1 cellular context compared by ENCODE assay signal in the genomic region with DNA sequence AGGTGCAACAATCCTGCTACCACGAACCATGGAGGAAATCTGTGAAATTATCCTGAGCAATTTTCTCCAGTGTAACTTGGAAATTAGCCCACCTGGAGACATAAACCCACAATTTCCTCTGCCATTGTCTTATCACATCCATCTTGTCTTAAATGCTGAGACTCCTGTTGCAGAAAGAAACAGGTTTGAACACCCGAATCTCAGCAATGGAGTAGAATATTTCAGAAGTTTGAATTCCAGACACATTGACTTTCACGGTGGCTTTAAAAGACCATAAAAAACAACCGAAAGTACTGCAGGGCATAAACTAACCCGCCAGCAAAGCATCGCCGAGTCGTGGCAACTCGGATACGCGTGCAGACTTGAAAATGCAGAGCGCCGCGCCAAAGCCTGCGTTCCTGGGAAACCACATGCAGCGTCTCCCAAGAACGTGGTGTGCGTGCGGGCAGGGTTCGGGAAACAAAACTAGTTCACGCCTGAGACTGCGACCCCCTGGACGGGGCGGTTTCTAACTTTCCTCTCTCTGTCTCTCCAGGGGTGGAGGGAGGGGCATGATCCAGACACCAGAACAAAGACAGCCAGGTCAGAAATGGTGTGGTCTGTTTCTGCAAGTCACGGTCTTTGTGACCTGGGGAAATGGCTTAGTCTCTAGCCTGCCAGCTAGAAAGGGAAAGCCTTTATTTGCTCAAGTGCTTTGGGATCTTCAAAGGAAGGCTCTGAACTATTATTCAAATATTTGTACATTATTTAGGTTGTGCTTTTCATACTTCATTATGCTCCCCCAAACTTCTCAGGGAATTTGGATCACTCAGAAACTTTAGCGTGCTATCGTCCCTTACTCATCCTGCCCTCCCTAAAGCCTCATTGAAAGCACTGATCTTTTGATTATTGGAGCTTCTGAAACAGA.
TF ChIP-seq lines count a peak whose summit lies in the region.

No MANE protein-coding gene starts in this region.

TF ChIP-seq in HCT116, 20 proteins besides CTCF, POLR2A, EP300 and RAD21 (continued from another document):
- TF ChIP-seq ZBTB33 (IDR thresholded peaks at IDR 0.05; ENCODE audit: extremely low read depth, insufficient replicate concordance, low read length) (no peak), ELF1 (IDR thresholded peaks at IDR 0.05; ENCODE audit: borderline replicate concordance, low read depth) (no peak), EGR1 (IDR thresholded peaks at IDR 0.05; ENCODE audit: low read depth) (no peak), TCF7L2 (IDR thresholded peaks at IDR 0.05; ENCODE audit: borderline replicate concordance, extremely low read depth, insufficient read depth, insufficient read length) (peak; percentile 38), YY1 (IDR thresholded peaks at IDR 0.05; ENCODE audit: extremely low read depth, insufficient replicate concordance, low read depth, low read length) (no peak)
- TF ChIP-seq, protein P1, sequence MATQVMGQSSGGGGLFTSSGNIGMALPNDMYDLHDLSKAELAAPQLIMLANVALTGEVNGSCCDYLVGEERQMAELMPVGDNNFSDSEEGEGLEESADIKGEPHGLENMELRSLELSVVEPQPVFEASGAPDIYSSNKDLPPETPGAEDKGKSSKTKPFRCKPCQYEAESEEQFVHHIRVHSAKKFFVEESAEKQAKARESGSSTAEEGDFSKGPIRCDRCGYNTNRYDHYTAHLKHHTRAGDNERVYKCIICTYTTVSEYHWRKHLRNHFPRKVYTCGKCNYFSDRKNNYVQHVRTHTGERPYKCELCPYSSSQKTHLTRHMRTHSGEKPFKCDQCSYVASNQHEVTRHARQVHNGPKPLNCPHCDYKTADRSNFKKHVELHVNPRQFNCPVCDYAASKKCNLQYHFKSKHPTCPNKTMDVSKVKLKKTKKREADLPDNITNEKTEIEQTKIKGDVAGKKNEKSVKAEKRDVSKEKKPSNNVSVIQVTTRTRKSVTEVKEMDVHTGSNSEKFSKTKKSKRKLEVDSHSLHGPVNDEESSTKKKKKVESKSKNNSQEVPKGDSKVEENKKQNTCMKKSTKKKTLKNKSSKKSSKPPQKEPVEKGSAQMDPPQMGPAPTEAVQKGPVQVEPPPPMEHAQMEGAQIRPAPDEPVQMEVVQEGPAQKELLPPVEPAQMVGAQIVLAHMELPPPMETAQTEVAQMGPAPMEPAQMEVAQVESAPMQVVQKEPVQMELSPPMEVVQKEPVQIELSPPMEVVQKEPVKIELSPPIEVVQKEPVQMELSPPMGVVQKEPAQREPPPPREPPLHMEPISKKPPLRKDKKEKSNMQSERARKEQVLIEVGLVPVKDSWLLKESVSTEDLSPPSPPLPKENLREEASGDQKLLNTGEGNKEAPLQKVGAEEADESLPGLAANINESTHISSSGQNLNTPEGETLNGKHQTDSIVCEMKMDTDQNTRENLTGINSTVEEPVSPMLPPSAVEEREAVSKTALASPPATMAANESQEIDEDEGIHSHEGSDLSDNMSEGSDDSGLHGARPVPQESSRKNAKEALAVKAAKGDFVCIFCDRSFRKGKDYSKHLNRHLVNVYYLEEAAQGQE (IDR thresholded peaks at IDR 0.05; ENCODE audit: low read depth) = no peak
TF ChIP-seq in HCT116: peak in this region for 5.
